Comparison of ENCODE assay signal across 26 cellular contexts in the genomic region with DNA sequence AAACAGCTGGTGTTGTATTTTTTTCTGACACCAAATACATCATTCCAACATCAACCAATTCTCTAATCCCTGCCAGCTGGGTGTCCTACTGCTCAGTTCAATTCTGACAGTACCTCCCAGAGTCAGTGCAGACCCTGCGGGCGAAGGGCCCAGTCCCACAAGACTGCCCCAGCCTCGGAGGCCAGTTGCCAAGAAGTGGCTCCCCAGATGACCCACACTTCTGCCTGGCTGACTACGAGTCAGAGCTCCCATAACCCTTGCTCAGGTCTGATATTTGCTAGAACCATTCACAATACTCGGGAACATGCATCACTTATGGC.
A peak's percentile ranks its signal among the peaks of the same experiment; 100 is the strongest.
DNase-seq lines count a peak whose midpoint lies in the region; ATAC-seq and TF ChIP-seq lines count a peak whose summit lies in the region.
"Had no signal": no experiment of that assay in that cellular context is flagged by ENCODE, and none has a peak within 500 bp of the region (broad histone marks: within the 10 kb centered on the region; RNA-seq: fewer than 3 reads in every experiment).

No MANE protein-coding gene starts in this region.

- peaks cover 37% of the 10 kb centered on the region for H3K4me1 Mint-ChIP-seq in GM23338
- H3K4me1 Mint-ChIP-seq in chondrocyte (ENCODE audit: low read depth) = peaks cover 4% of the 10 kb centered on the region
- peaks cover 51% of the 10 kb centered on the region for H3K4me1 Mint-ChIP-seq in neural progenitor cell
- H3K4me1 Mint-ChIP-seq: activated CD4-positive, alpha-beta memory T cell treated with anti-CD3 and anti-CD28 coated beads, Interleukin-2, amount 10 ng/mL, durations not matched to agents 7 days and 5 days; stimulated activated naive B cell treated with anti-CD40 and anti-IgM and Interleukin-4, amounts not matched to agents 10 μg/mL and 1 μg/mL and 100 μg/mL, for 72 hours had no signal

- H4K20me1 ChIP-seq in GM23338 (replicated peaks; ENCODE audit: insufficient read depth) (no peaks in the 10 kb centered on the region; the same call in 1 of the 2 replicates), neural progenitor cell (ENCODE audit: low read depth) (peaks cover 11% of the 10 kb centered on the region)

- no peaks in the 10 kb centered on the region for H3K9me2 ChIP-seq in GM23338 (ENCODE audit: insufficient read depth)

- H3K4me1 ChIP-seq in GM23338 (ENCODE audit: insufficient read depth) (peaks cover 17% of the 10 kb centered on the region), neural progenitor cell (peaks cover 22% of the 10 kb centered on the region)
- H3K4me1 ChIP-seq: breast epithelium, vagina had no signal

- no peaks in the 10 kb centered on the region for H3K9me3 ChIP-seq in neural progenitor cell (ENCODE audit: low read depth)
- H3K9me3 ChIP-seq: vagina had no signal

- no peak for DNase-seq in GM23338 (ENCODE audit: low spot score)
- peak; percentile 86 for DNase-seq in NCI-H1694 treated with DMSO at 0.1 percent for 48 hours (lab: John Stamatoyannopoulos, UW)
- peak; percentile 44 for DNase-seq in chondrocyte (ENCODE audit: low spot score)
- no peak for DNase-seq in neural progenitor cell (ENCODE audit: low spot score)
- no peak for DNase-seq in NCI-H446 treated with DMSO at 0.1 percent for 48 hours (lab: John Stamatoyannopoulos, UW)
- no peak for DNase-seq in omental fat pad (ENCODE audit: low spot score)
- DNase-seq: activated CD4-positive, alpha-beta memory T cell treated with anti-CD3 and anti-CD28 coated beads, Interleukin-2, amount 10 ng/mL, durations not matched to agents 7 days and 5 days; activated gamma-delta T cell; activated T-cell treated with anti-CD3 and anti-CD28 coated beads for 4 hours; cortex of kidney; MV-4-11; NCI-H187; NCI-H2227 treated with DMSO at 0.1 percent for 48 hours; nephron progenitor cell; NK-92 treated with Interleukin-12 subunit alpha and Interleukin-12 subunit beta, amount 100 ng/mL, for 24 hours; RPMI8226; small intestine; stimulated activated CD4-positive, alpha-beta T cell treated with anti-CD3 and anti-CD28 coated beads, Interleukin-2, amount 100 ng/mL, for 48 hours; stimulated activated naive B cell treated with anti-CD40 and anti-IgM and Interleukin-4, amounts not matched to agents 10 μg/mL and 1 μg/mL and 100 μg/mL, for 72 hours had no signal

- H3K4me3 ChIP-seq in GM23338 (no peak overlapping the region), neural progenitor cell (no peak overlapping the region)
- H3K4me3 ChIP-seq: breast epithelium, vagina had no signal

- H3K79me2 ChIP-seq in GM23338 (replicated peaks; ENCODE audit: insufficient read depth) (peaks cover 4% of the 10 kb centered on the region; the same call in 1 of the 2 replicates), neural progenitor cell (ENCODE audit: low read depth) (no peaks in the 10 kb centered on the region)

- H3K27me3 Mint-ChIP-seq in GM23338 (ENCODE audit: insufficient read depth, low read depth, poor library complexity) = peaks cover 27% of the 10 kb centered on the region
- H3K27me3 Mint-ChIP-seq in chondrocyte (ENCODE audit: low read depth) = peaks cover 16% of the 10 kb centered on the region
- peaks cover 15% of the 10 kb centered on the region for H3K27me3 Mint-ChIP-seq in neural progenitor cell (ENCODE audit: insufficient read depth, low read depth)
- H3K27me3 Mint-ChIP-seq: activated CD4-positive, alpha-beta memory T cell treated with anti-CD3 and anti-CD28 coated beads, Interleukin-2, amount 10 ng/mL, durations not matched to agents 7 days and 5 days had no signal

- H3F3A ChIP-seq in GM23338 (replicated peaks; ENCODE audit: low read depth) (no peaks in the 10 kb centered on the region), neural progenitor cell (ENCODE audit: low read depth) (peaks cover 6% of the 10 kb centered on the region)

- peak overlapping the region; percentile 27; the same call in 1 of the 2 replicates for H3K27ac Mint-ChIP-seq in GM23338
- no peak overlapping the region for H3K27ac Mint-ChIP-seq in chondrocyte (ENCODE audit: unreplicated experiment)
- H3K27ac Mint-ChIP-seq in neural progenitor cell = peak overlapping the region; percentile 72
- H3K27ac Mint-ChIP-seq: activated CD4-positive, alpha-beta memory T cell treated with anti-CD3 and anti-CD28 coated beads, Interleukin-2, amount 10 ng/mL, durations not matched to agents 7 days and 5 days; nephron progenitor cell; stimulated activated naive B cell treated with anti-CD40 and anti-IgM and Interleukin-4, amounts not matched to agents 10 μg/mL and 1 μg/mL and 100 μg/mL, for 72 hours had no signal

- no peaks in the 10 kb centered on the region for H3K36me3 ChIP-seq in GM23338 (ENCODE audit: insufficient read depth)
- H3K36me3 ChIP-seq in neural progenitor cell = no peaks in the 10 kb centered on the region
- H3K36me3 ChIP-seq: breast epithelium, vagina had no signal

- H3K9me3 Mint-ChIP-seq in GM23338 (no peaks in the 10 kb centered on the region; the same call in 2 of the 3 replicates), chondrocyte (ENCODE audit: low read depth) (no peaks in the 10 kb centered on the region), neural progenitor cell (no peaks in the 10 kb centered on the region)
- H3K9me3 Mint-ChIP-seq: activated CD4-positive, alpha-beta memory T cell treated with anti-CD3 and anti-CD28 coated beads, Interleukin-2, amount 10 ng/mL, durations not matched to agents 7 days and 5 days; nephron progenitor cell had no signal

- H3K36me3 Mint-ChIP-seq in GM23338 (ENCODE audit: low read depth) = no peaks in the 10 kb centered on the region; the same call in 2 of the 3 replicates
- H3K36me3 Mint-ChIP-seq in chondrocyte (ENCODE audit: low read depth) = no peaks in the 10 kb centered on the region
- no peaks in the 10 kb centered on the region for H3K36me3 Mint-ChIP-seq in neural progenitor cell
- H3K36me3 Mint-ChIP-seq: stimulated activated naive B cell treated with anti-CD40 and anti-IgM and Interleukin-4, amounts not matched to agents 10 μg/mL and 1 μg/mL and 100 μg/mL, for 72 hours had no signal

- no peaks in the 10 kb centered on the region for H3K27me3 ChIP-seq in GM23338 (ENCODE audit: insufficient read depth)
- no peaks in the 10 kb centered on the region for H3K27me3 ChIP-seq in neural progenitor cell
- H3K27me3 ChIP-seq: breast epithelium, vagina had no signal

- H2AFZ ChIP-seq in GM23338 (no peak overlapping the region), neural progenitor cell (replicated peaks) (no peak overlapping the region)

- TF ChIP-seq CTCF in GM23338 (conservative IDR thresholded peaks at IDR 0.05; ENCODE audit: low read depth in 2 of 2) = no peak
- no peak for TF ChIP-seq CTCF in chondrocyte (IDR thresholded peaks at IDR 0.05)
- no peak for TF ChIP-seq CTCF in neural progenitor cell (IDR thresholded peaks at IDR 0.05)
- no peak for TF ChIP-seq CTCF in omental fat pad (IDR thresholded peaks at IDR 0.05)

- ATAC-seq in GM23338 = no peak
- ATAC-seq in GM18907 (IDR thresholded peaks at IDR 0.05; ENCODE audit: unreplicated experiment) = no peak
- no peak for ATAC-seq in GM21526 (IDR thresholded peaks at IDR 0.05; ENCODE audit: low FRiP score, unreplicated experiment)
- no peak for ATAC-seq in omental fat pad (ENCODE audit: low FRiP score)
- ATAC-seq: HCT116; SK-N-SH treated with all-trans-retinoic acid at 6 μM for 48 hours; stimulated activated naive B cell treated with anti-CD40 and anti-IgM and Interleukin-4, amounts not matched to agents 10 μg/mL and 1 μg/mL and 100 μg/mL, for 72 hours had no signal

- no peak overlapping the region for H3K9ac ChIP-seq in neural progenitor cell
- H3K9ac ChIP-seq: KMS-11 had no signal

- no peak overlapping the region for H3K27ac ChIP-seq in GM23338 (ENCODE audit: low read depth)
- H3K27ac ChIP-seq in neural progenitor cell = no peak overlapping the region
- H3K27ac ChIP-seq: breast epithelium, KMS-11, vagina had no signal

- H3K4me3 Mint-ChIP-seq in GM23338 (peak overlapping the region; percentile 32; the same call in 1 of the 3 replicates), chondrocyte (ENCODE audit: unreplicated experiment) (no peak overlapping the region), neural progenitor cell (peak overlapping the region; percentile 35)
- H3K4me3 Mint-ChIP-seq: activated CD4-positive, alpha-beta memory T cell treated with anti-CD3 and anti-CD28 coated beads, Interleukin-2, amount 10 ng/mL, durations not matched to agents 7 days and 5 days; nephron progenitor cell; stimulated activated naive B cell treated with anti-CD40 and anti-IgM and Interleukin-4, amounts not matched to agents 10 μg/mL and 1 μg/mL and 100 μg/mL, for 72 hours had no signal

- no peak overlapping the region; the same call in 1 of the 2 replicates for H3K4me2 ChIP-seq in GM23338
- H3K4me2 ChIP-seq in neural progenitor cell = peak overlapping the region; percentile 53
- H3K4me2 ChIP-seq: KMS-11 had no signal

TF ChIP-seq in GM23338, 12 proteins besides CTCF, POLR2A, EP300 and RAD21 (continues in another document):
- TF ChIP-seq ZNF114 (CRISPR knock-in tag; IDR thresholded peaks at IDR 0.05) = no peak
- no peak for TF ChIP-seq CREB1 (CRISPR knock-in tag; IDR thresholded peaks at IDR 0.05; ENCODE audit: low read depth)
- no peak for TF ChIP-seq JUNB (IDR thresholded peaks at IDR 0.05; ENCODE audit: unreplicated experiment)
- TF ChIP-seq EZH2 (IDR thresholded peaks at IDR 0.05; ENCODE audit: low read depth, unreplicated experiment) = no peak
- no peak for TF ChIP-seq POLR2AphosphoS5 (IDR thresholded peaks at IDR 0.05; ENCODE audit: low read depth)

Comparison
In these comparisons a context has a peak if more than half of its experiments do, and no peak if none do; other contexts are left out.
1. DNase-seq: peak in NCI-H1694 treated with DMSO at 0.1 percent for 48 hours (single experiment) and chondrocyte (single experiment); none in GM23338 (single experiment), neural progenitor cell (single experiment), NCI-H446 treated with DMSO at 0.1 percent for 48 hours (single experiment) and omental fat pad (single experiment).